ENCODE assay signal across 25 cellular contexts in the genomic region with DNA sequence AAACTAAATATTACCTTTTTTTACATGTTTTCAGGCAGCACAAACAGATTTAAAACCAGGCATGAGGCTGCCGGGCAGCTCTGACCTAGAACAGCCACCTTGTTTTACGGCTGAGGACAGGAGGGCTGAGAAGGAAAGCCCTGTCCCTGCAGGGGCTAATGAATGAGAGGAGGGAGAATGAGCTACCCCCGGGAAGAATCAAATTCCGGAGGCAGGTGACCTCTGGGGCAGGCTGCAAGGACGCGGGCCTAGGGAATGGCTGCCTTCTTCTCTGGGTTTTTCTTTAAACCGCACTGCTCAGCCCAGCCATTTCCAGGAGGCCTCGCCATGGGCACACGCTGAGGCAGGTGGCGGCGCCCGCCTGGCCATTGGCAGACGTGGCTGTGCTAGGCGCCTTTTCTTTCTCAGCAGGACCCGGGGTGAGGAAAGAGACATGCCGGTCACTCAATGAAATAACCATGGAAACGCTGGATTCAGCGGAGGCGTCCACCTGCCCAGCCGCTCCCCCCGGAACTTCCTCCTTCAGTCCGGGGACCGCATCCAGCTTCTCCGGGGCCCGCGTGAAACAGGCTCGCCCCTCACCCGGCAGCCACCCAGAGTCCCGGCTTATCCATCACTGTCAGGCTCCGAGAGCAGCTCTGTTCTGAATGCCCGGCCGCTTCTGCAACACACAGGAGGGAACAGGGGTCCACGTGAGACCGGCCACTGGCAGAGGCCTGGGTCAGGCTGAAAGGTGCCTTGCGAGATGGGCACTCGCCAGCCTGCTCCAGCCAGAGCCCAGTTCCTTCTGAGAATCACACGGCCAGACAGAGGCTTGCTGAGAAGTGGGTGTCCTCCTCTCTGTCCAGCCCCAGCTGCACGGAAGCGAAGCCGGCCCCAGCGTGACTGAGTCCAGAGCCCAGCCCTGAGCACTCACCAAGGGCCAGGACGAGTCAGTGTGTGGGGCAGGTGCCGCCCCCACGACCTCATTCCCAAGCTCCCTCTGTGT.
DNase-seq lines count a peak whose midpoint lies in the region; ATAC-seq, FAIRE-seq and TF ChIP-seq lines count a peak whose summit lies in the region.
"Had no signal": no experiment of that assay in that cellular context is flagged by ENCODE, and none has a peak within 500 bp of the region (broad histone marks: within the 10 kb centered on the region; RNA-seq: fewer than 3 reads in every experiment).

No MANE protein-coding gene starts in this region.

- H3K4me1 ChIP-seq in left ventricle myocardium inferior = peaks cover 4% of the 10 kb centered on the region
- H3K4me1 ChIP-seq in Panc1 (ENCODE audit: control insufficient read depth, insufficient read depth, low read length) = no peaks in the 10 kb centered on the region
- H3K4me1 ChIP-seq: foreskin keratinocyte, heart left ventricle had no signal

- H3K27ac Mint-ChIP-seq in mesothelial cell of epicardium = peak overlapping the region; percentile 43
- H3K27ac Mint-ChIP-seq: activated CD8-positive, alpha-beta T cell treated with anti-CD3 and anti-CD28 coated beads for 36 hours; activated naive CD4-positive, alpha-beta T cell treated with anti-CD3 and anti-CD28 coated beads, Interleukin-2, amount 50 U/mL, for 24 hours; activated T-helper 17 cell treated with anti-CD3 and anti-CD28 coated beads, Interleukin-2, amount 50 U/mL, for 72 hours; progenitor cell of endocrine pancreas; stimulated activated naive CD8-positive, alpha-beta T cell treated with anti-CD3 and anti-CD28 coated beads, Interleukin-15, Interleukin-2, amounts not matched to agents 100 ng/mL and 50 ng/mL, for 24 hours had no signal

- H3K27me3 ChIP-seq in left ventricle myocardium inferior (ENCODE audit: low read depth) (peaks cover 47% of the 10 kb centered on the region), Panc1 (ENCODE audit: control insufficient read depth, insufficient read depth, low read length) (no peaks in the 10 kb centered on the region)
- H3K27me3 ChIP-seq: foreskin keratinocyte had no signal

- no peak for TF ChIP-seq CTCF in left ventricle myocardium inferior (IDR thresholded peaks at IDR 0.05; ENCODE audit: borderline replicate concordance)
- no peak for TF ChIP-seq CTCF in Panc1 (IDR thresholded peaks at IDR 0.05)
- TF ChIP-seq CTCF in mesothelial cell of epicardium (IDR thresholded peaks at IDR 0.05; ENCODE audit: unreplicated experiment) = no peak

- H3K4me3 ChIP-seq in left ventricle myocardium inferior = no peak overlapping the region
- H3K4me3 ChIP-seq in Panc1 (ENCODE audit: low read depth in 2 of 2, low read length in 2 of 2) = no peak overlapping the region
- H3K4me3 ChIP-seq: coronary artery, esophagus muscularis mucosa, heart left ventricle had no signal

- H3K4me3 Mint-ChIP-seq in mesothelial cell of epicardium = no peak overlapping the region
- H3K4me3 Mint-ChIP-seq: activated CD8-positive, alpha-beta T cell treated with anti-CD3 and anti-CD28 coated beads for 36 hours; activated naive CD4-positive, alpha-beta T cell treated with anti-CD3 and anti-CD28 coated beads, Interleukin-2, amount 50 U/mL, for 24 hours; activated T-helper 17 cell treated with anti-CD3 and anti-CD28 coated beads, Interleukin-2, amount 50 U/mL, for 72 hours; effector memory CD8-positive, alpha-beta T cell; stimulated activated naive CD8-positive, alpha-beta T cell treated with anti-CD3 and anti-CD28 coated beads, Interleukin-15, Interleukin-2, amounts not matched to agents 100 ng/mL and 50 ng/mL, for 24 hours had no signal

- ATAC-seq in Right ventricle myocardium inferior = no peak
- peak; percentile 50; the same call in 1 of the 2 replicates for ATAC-seq in Panc1
- ATAC-seq in GM21367 (IDR thresholded peaks at IDR 0.05; ENCODE audit: unreplicated experiment) = no peak
- ATAC-seq: activated CD8-positive, alpha-beta T cell treated with anti-CD3 and anti-CD28 coated beads for 36 hours; activated T-helper 17 cell treated with anti-CD3 and anti-CD28 coated beads, Interleukin-2, amount 50 U/mL, for 72 hours; effector memory CD8-positive, alpha-beta T cell; foreskin keratinocyte had no signal

- POLR2A ChIA-PET in Panc1 (lab: Charles Lee) = no interaction called here

- H3K27me3 Mint-ChIP-seq in mesothelial cell of epicardium (ENCODE audit: low read depth) = peaks cover 3% of the 10 kb centered on the region
- H3K27me3 Mint-ChIP-seq: activated CD8-positive, alpha-beta T cell treated with anti-CD3 and anti-CD28 coated beads for 36 hours; activated naive CD4-positive, alpha-beta T cell treated with anti-CD3 and anti-CD28 coated beads, Interleukin-2, amount 50 U/mL, for 24 hours; activated T-helper 17 cell treated with anti-CD3 and anti-CD28 coated beads, Interleukin-2, amount 50 U/mL, for 72 hours; progenitor cell of endocrine pancreas; stimulated activated naive CD8-positive, alpha-beta T cell treated with anti-CD3 and anti-CD28 coated beads, Interleukin-15, Interleukin-2, amounts not matched to agents 100 ng/mL and 50 ng/mL, for 24 hours had no signal

- in situ Hi-C loops in Panc1 (cut with HindIII; ENCODE audit: low pct_unique_long_range_greater_than_20kb, low sequenced_read_pairs) = no loop called here

- H3K36me3 ChIP-seq in left ventricle myocardium inferior (no peaks in the 10 kb centered on the region), Panc1 (ENCODE audit: control insufficient read depth, insufficient read depth, low read length) (no peaks in the 10 kb centered on the region)
- H3K36me3 ChIP-seq: esophagus muscularis mucosa, heart left ventricle had no signal

- H3K36me3 Mint-ChIP-seq in mesothelial cell of epicardium = no peaks in the 10 kb centered on the region
- H3K36me3 Mint-ChIP-seq: activated naive CD4-positive, alpha-beta T cell treated with anti-CD3 and anti-CD28 coated beads, Interleukin-2, amount 50 U/mL, for 24 hours had no signal

- DNase-seq in Right ventricle myocardium inferior (ENCODE audit: missing footprints) = peak; percentile 58
- no peak for DNase-seq in left ventricle myocardium inferior
- no peak for DNase-seq in Panc1 (ENCODE audit: low read depth, low spot score)
- no peak for DNase-seq in mesothelial cell of epicardium (ENCODE audit: low spot score in 2 of 2, unreplicated experiment in 2 of 2)
- DNase-seq in urothelium cell line (ENCODE audit: low spot score) = no peak
- DNase-seq in epidermal melanocyte (ENCODE audit: insufficient read length, low spot score) = no peak
- DNase-seq in NCI-H1436 (lab: John Stamatoyannopoulos, UW) = no peak
- DNase-seq: activated CD8-positive, alpha-beta T cell treated with anti-CD3 and anti-CD28 coated beads for 36 hours; effector memory CD8-positive, alpha-beta T cell; foreskin keratinocyte; GDM1; heart left ventricle; mammary epithelial cell; NCI-H1436 treated with DMSO at 0.1 percent for 48 hours; NCI-H2171; NCI-H526 treated with DMSO at 0.1 percent for 48 hours; T-helper 2 cell had no signal

- peaks cover 34% of the 10 kb centered on the region for H3K4me1 Mint-ChIP-seq in mesothelial cell of epicardium
- H3K4me1 Mint-ChIP-seq: activated T-helper 17 cell treated with anti-CD3 and anti-CD28 coated beads, Interleukin-2, amount 50 U/mL, for 72 hours had no signal

- no TSS peak for BruUV-seq in Panc1 (replicated peaks; lab: Mats Ljungman, UMichigan)

- no peaks in the 10 kb centered on the region for H3K9me3 Mint-ChIP-seq in mesothelial cell of epicardium
- H3K9me3 Mint-ChIP-seq: activated CD8-positive, alpha-beta T cell treated with anti-CD3 and anti-CD28 coated beads for 36 hours; activated naive CD4-positive, alpha-beta T cell treated with anti-CD3 and anti-CD28 coated beads, Interleukin-2, amount 50 U/mL, for 24 hours; activated T-helper 17 cell treated with anti-CD3 and anti-CD28 coated beads, Interleukin-2, amount 50 U/mL, for 72 hours; effector memory CD8-positive, alpha-beta T cell; stimulated activated naive CD8-positive, alpha-beta T cell treated with anti-CD3 and anti-CD28 coated beads, Interleukin-15, Interleukin-2, amounts not matched to agents 100 ng/mL and 50 ng/mL, for 24 hours had no signal

- FAIRE-seq in urothelium cell line (lab: Jason Lieb, UNC) = peak; percentile 76
- FAIRE-seq: bronchial epithelial cell had no signal

- CTCF ChIA-PET in Panc1 (lab: Charles Lee) = interaction anchor here (0.6 kb wide), 2 partner anchors 79 to 105 kb away, joined by 6 to 7 read pairs; no protein-coding TSS in a partner anchor

- H3K9me3 ChIP-seq in left ventricle myocardium inferior (replicated peaks) = no peaks in the 10 kb centered on the region
- no peaks in the 10 kb centered on the region for H3K9me3 ChIP-seq in Panc1 (ENCODE audit: control insufficient read depth, insufficient read depth, low read depth, low read length)
- H3K9me3 ChIP-seq: esophagus muscularis mucosa, heart left ventricle had no signal

- intact Hi-C loops in Right ventricle myocardium inferior (cut with DNase I) (no loop called here), left ventricle myocardium inferior (cut with micrococcal nuclease) (no loop called here), Panc1 (cut with micrococcal nuclease; ENCODE audit: unreplicated experiment) (no loop called here)

- no peak overlapping the region for H3K27ac ChIP-seq in left ventricle myocardium inferior (replicated peaks)
- no peak overlapping the region for H3K27ac ChIP-seq in Panc1 (ENCODE audit: low read length)
- H3K27ac ChIP-seq: coronary artery, esophagus muscularis mucosa, foreskin keratinocyte, heart left ventricle had no signal
